16 cellular contexts compared by ENCODE assay signal in the genomic region with DNA sequence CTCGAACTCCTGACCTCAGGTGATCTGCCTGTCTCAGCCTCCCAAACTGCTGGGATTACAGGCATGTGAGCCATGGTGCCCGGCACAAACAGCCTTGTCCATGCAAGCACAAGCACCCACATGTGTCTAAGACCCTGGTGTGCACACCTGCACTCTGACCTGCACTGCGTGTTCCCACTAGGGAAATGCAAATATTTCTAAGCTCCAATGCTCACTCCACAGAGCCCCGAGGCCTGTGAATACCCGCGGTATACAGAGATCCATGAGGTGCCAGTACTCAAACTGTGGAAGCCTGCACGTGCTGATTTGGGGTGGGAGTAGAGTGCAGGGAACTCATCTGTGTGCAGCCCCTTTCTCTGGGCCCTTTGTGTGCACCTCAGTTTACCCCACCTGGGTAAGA. TPM values are rescaled to one million over a fixed set of nuclear protein-coding genes. Genes with fewer than 3 reads are reported as not detected.
DNase-seq lines count a peak whose midpoint lies in the region; ATAC-seq, FAIRE-seq and TF ChIP-seq lines count a peak whose summit lies in the region.
"Had no signal": no experiment of that assay in that cellular context is flagged by ENCODE, and none has a peak within 500 bp of the region (broad histone marks: within the 10 kb centered on the region; RNA-seq: fewer than 3 reads in every experiment).

No MANE protein-coding gene starts in this region.

- H3K4me1 Mint-ChIP-seq in MCF 10A (ENCODE audit: insufficient read depth, unreplicated experiment) (peaks cover 33% of the 10 kb centered on the region), memory B cell (peaks cover 45% of the 10 kb centered on the region)
- peaks cover 6 to 15% of the 10 kb centered on the region in 2 donors for H3K4me1 Mint-ChIP-seq in effector memory CD8-positive, alpha-beta T cell (ENCODE audit: low read depth in 2 of 2)

- H3K4me1 ChIP-seq in breast epithelium (peaks cover 0 to 20% of the 10 kb centered on the region in 2 donors), SJSA1 (replicated peaks) (peaks cover 66% of the 10 kb centered on the region), upper lobe of left lung (peaks cover 55 to 68% (median 58%) of the 10 kb centered on the region in 4 donors)

- H3K36me3 Mint-ChIP-seq in MCF 10A (ENCODE audit: insufficient read depth, unreplicated experiment) (no peaks in the 10 kb centered on the region), memory B cell (no peaks in the 10 kb centered on the region)
- peaks cover 3% of the 10 kb centered on the region for H3K36me3 Mint-ChIP-seq in effector memory CD8-positive, alpha-beta T cell (ENCODE audit: insufficient read depth)

- H3K27me3 ChIP-seq in breast epithelium: no peaks in the 10 kb centered on the region
- no peaks in the 10 kb centered on the region for H3K27me3 ChIP-seq in SJSA1 (replicated peaks)
- H3K27me3 ChIP-seq in upper lobe of left lung: peaks cover 0 to 15% (median 0%) of the 10 kb centered on the region in 4 donors
- H3K27me3 ChIP-seq: adrenal gland, gastrocnemius medialis, sigmoid colon had no signal

- CTCF ChIA-PET in MCF 10A (lab: Yijun Ruan, JAX): interaction anchor here (0.5 to 1.2 kb wide), 4 partner anchors 13 to 193 kb away, joined by 3 to 7 read pairs (median 3); no protein-coding TSS in a partner anchor

- no peak for TF ChIP-seq POLR2A in breast epithelium (IDR thresholded peaks at IDR 0.05)
- TF ChIP-seq POLR2A in upper lobe of left lung (IDR thresholded peaks at IDR 0.05): no peak

- intact Hi-C loops in MCF 10A (cut with micrococcal nuclease): loop anchor here (1.0 kb wide), 1 partner anchor 50 kb away; no protein-coding TSS in a partner anchor
- intact Hi-C loops in breast epithelium (cut with DNase I; ENCODE audit: low total_unique reads): no loop called here

- no peaks in the 10 kb centered on the region for H3K9me3 Mint-ChIP-seq in MCF 10A (ENCODE audit: unreplicated experiment)
- H3K9me3 Mint-ChIP-seq in memory B cell: peaks cover 2% of the 10 kb centered on the region
- no peaks in the 10 kb centered on the region for H3K9me3 Mint-ChIP-seq in effector memory CD8-positive, alpha-beta T cell
- H3K9me3 Mint-ChIP-seq: activated T-helper 1 cell treated with anti-CD3 and anti-CD28 coated beads, Interleukin-12 subunit alpha, Interleukin-12 subunit beta, Interleukin-2, Interleukin-4 antibody, amounts not matched to agents 30 ng/mL and 10 ng/mL and 1 ng/mL, durations not matched to agents 14 hours and 24 hours and 36 hours had no signal

- TF ChIP-seq EP300 in upper lobe of left lung (IDR thresholded peaks at IDR 0.05): no peak

- FAIRE-seq in D721Med (lab: Jason Lieb, UNC): no peak
- FAIRE-seq: A204.1, GM12878 had no signal

- H3K27ac Mint-ChIP-seq in MCF 10A (ENCODE audit: low read depth, unreplicated experiment) (no peak overlapping the region), memory B cell (no peak overlapping the region)
- H3K27ac Mint-ChIP-seq in effector memory CD8-positive, alpha-beta T cell: no peak overlapping the region
- H3K27ac Mint-ChIP-seq: activated T-helper 1 cell treated with anti-CD3 and anti-CD28 coated beads, Interleukin-12 subunit alpha, Interleukin-12 subunit beta, Interleukin-2, Interleukin-4 antibody, amounts not matched to agents 30 ng/mL and 10 ng/mL and 1 ng/mL, durations not matched to agents 14 hours and 24 hours and 36 hours had no signal

- H3K4me3 Mint-ChIP-seq in MCF 10A (ENCODE audit: unreplicated experiment): peak overlapping the region; percentile 51
- H3K4me3 Mint-ChIP-seq in memory B cell: peak overlapping the region; percentile 52
- H3K4me3 Mint-ChIP-seq in effector memory CD8-positive, alpha-beta T cell: peak overlapping the region in 1 of 2 donors; percentile 8
- H3K4me3 Mint-ChIP-seq: activated T-helper 1 cell treated with anti-CD3 and anti-CD28 coated beads, Interleukin-12 subunit alpha, Interleukin-12 subunit beta, Interleukin-2, Interleukin-4 antibody, amounts not matched to agents 30 ng/mL and 10 ng/mL and 1 ng/mL, durations not matched to agents 14 hours and 24 hours and 36 hours had no signal

- H3K9me3 ChIP-seq in breast epithelium (no peaks in the 10 kb centered on the region), SJSA1 (replicated peaks) (no peaks in the 10 kb centered on the region), upper lobe of left lung (no peaks in the 10 kb centered on the region)
- H3K9me3 ChIP-seq: adrenal gland, gastrocnemius medialis, sigmoid colon had no signal

- POLR2A ChIA-PET in MCF 10A (lab: Yijun Ruan, JAX): interaction anchor here (0.6 to 10.7 kb wide), 12 partner anchors 13 to 137 kb away, joined by 3 to 131 read pairs (median 5); partner anchors contain the start of gene GADD45B

- H3K27me3 Mint-ChIP-seq in MCF 10A (ENCODE audit: insufficient read depth, unreplicated experiment): no peaks in the 10 kb centered on the region
- peaks cover 24% of the 10 kb centered on the region for H3K27me3 Mint-ChIP-seq in memory B cell
- peaks cover 21 to 53% of the 10 kb centered on the region in 2 donors for H3K27me3 Mint-ChIP-seq in effector memory CD8-positive, alpha-beta T cell

- no peak for TF ChIP-seq CTCF in MCF 10A (IDR thresholded peaks at IDR 0.05; ENCODE audit: unreplicated experiment)
- TF ChIP-seq CTCF in breast epithelium (IDR thresholded peaks at IDR 0.05): no peak
- no peak for TF ChIP-seq CTCF in upper lobe of left lung (IDR thresholded peaks at IDR 0.05)
- no peak for TF ChIP-seq CTCF in D721Med (IDR thresholded peaks at IDR 0.05; ENCODE audit: insufficient read depth, missing control alignments)

- no peaks in the 10 kb centered on the region for H3K36me3 ChIP-seq in breast epithelium
- no peaks in the 10 kb centered on the region for H3K36me3 ChIP-seq in SJSA1
- H3K36me3 ChIP-seq in upper lobe of left lung: no peaks in the 10 kb centered on the region
- H3K36me3 ChIP-seq: adrenal gland, gastrocnemius medialis, sigmoid colon had no signal

- DNase-seq in MCF 10A (ENCODE audit: unreplicated experiment) (no peak), breast epithelium (ENCODE audit: low spot score in 2 of 2) (no peak), SJSA1 (ENCODE audit: low read depth in 1 of 2, low spot score in 2 of 2) (no peak), memory B cell (ENCODE audit: low spot score in 2 of 2) (no peak), upper lobe of left lung (no peak), D721Med (ENCODE audit: insufficient read length, low spot score) (no peak)
- no peak for DNase-seq in stimulated activated CD4-positive, alpha-beta T cell treated with anti-CD3 and anti-CD28 coated beads, Interleukin-4, amount 100 ng/mL, for 1 hour
- no peak for DNase-seq in effector memory CD8-positive, alpha-beta T cell
- DNase-seq: cerebellar nuclear complex, MV-4-11, sigmoid colon had no signal

- no peak overlapping the region for H3K4me3 ChIP-seq in breast epithelium
- H3K4me3 ChIP-seq in SJSA1: no peak overlapping the region
- no peak overlapping the region for H3K4me3 ChIP-seq in upper lobe of left lung
- H3K4me3 ChIP-seq: adrenal gland, gastrocnemius medialis, GM12878, sigmoid colon had no signal

- WGBS in upper lobe of left lung, 2 donors: 55 to 68% methylated on average over 7 of the region's 7 CpGs

- BruUV-seq in MCF 10A (replicated peaks; lab: Mats Ljungman, UMichigan): no TSS peak

- H3K27ac ChIP-seq in breast epithelium (peak overlapping the region in 1 of 2 donors; percentile 33), SJSA1 (peak overlapping the region; percentile 53; the same call in 1 of the 2 replicates), upper lobe of left lung (peak overlapping the region; percentile 12 to 51 (median 30))
- H3K27ac ChIP-seq: adrenal gland had no signal

- no peak for ATAC-seq in memory B cell (ENCODE audit: low read depth)
- ATAC-seq in upper lobe of left lung (ENCODE audit: low FRiP score in 2 of 2): no peak
- ATAC-seq in effector memory CD8-positive, alpha-beta T cell (replicated peaks): no peak
- ATAC-seq: GM12878 had no signal

RNA-seq across cellular contexts. Expression of gene GADD45B, which starts 14.7 kb away (rescaled TPM):
- total RNA-seq in MCF 10A (2022): 28.0 and 53.8 TPM in 2 replicates
- 100 to 1,000 TPM; 136 to 301 (median 172) TPM for total RNA-seq in breast epithelium
- 112 and 132 TPM in 2 replicates for total RNA-seq in SJSA1 (2014; rRNA removed; shearing (Covaris generic))
- 100 to 1,000 TPM in 4 of 6 donors, 10 to 100 TPM in 2; 93.2 to 247 (median 139) TPM for total RNA-seq in upper lobe of left lung

RNA-seq across cellular contexts. Expression of gene LMNB2, which starts 33.9 kb away (rescaled TPM):
- 85.2 and 85.6 TPM in 2 replicates for total RNA-seq in MCF 10A (2022)
- 10 to 100 TPM; 13.1 to 25.2 (median 15.7) TPM for total RNA-seq in breast epithelium
- total RNA-seq in SJSA1 (2014; rRNA removed; shearing (Covaris generic)): 275 and 316 TPM in 2 replicates
- total RNA-seq in upper lobe of left lung: 10 to 100 TPM; 15.7 to 49.7 (median 28.2) TPM
